In genomic region chr6:151141685-151142084, GRCh38 we compare ENCODE assay signal across 1 cellular context.
TF ChIP-seq lines count a peak whose summit lies in the region.

No MANE protein-coding gene starts in this region.

TF ChIP-seq in HepG2, 621 proteins besides CTCF, POLR2A, EP300 and RAD21 (continued from another document):
- TF ChIP-seq ETV5 (CRISPR knock-in tag; IDR thresholded peaks at IDR 0.05; ENCODE audit: borderline replicate concordance), result peak; percentile 49; the same call in 1 of the 2 replicates
- no peak for TF ChIP-seq MYC (CRISPR knock-in tag; IDR thresholded peaks at IDR 0.05; ENCODE audit: borderline replicate concordance)
- 0 out of 2 replicates have a peak, but pooled peaks have one; percentile 26 for TF ChIP-seq CREM (IDR thresholded peaks at IDR 0.05)
- no peak for TF ChIP-seq CREM (CRISPR knock-in tag; IDR thresholded peaks at IDR 0.05)
